ENCODE assay signal across 12 cellular contexts in genomic region chr15:68298336-68298735, GRCh38. TPM values are rescaled to one million over a fixed set of nuclear protein-coding genes. Genes with fewer than 3 reads are reported as not detected.
DNase-seq lines count a peak whose midpoint lies in the region; ATAC-seq, FAIRE-seq and TF ChIP-seq lines count a peak whose summit lies in the region.
"Had no signal": no experiment of that assay in that cellular context is flagged by ENCODE, and none has a peak within 500 bp of the region (broad histone marks: within the 10 kb centered on the region; RNA-seq: fewer than 3 reads in every experiment).

No MANE protein-coding gene starts in this region.

- no TSS peak for BruUV-seq in HepG2 (replicated peaks; lab: Mats Ljungman, UMichigan)

- H3K4me2 ChIP-seq in HepG2 (ENCODE audit: low read depth, low read length) = peak overlapping the region; percentile 76

- no peak for TF ChIP-seq CTCF in activated B cell treated with CpG ODN at 0.5 μM for 24 hours (IDR thresholded peaks at IDR 0.05)
- no peak for TF ChIP-seq CTCF in HepG2 (CRISPR knock-in tag; IDR thresholded peaks at IDR 0.05)
- no peak for TF ChIP-seq CTCF in thoracic aorta (IDR thresholded peaks at IDR 0.05)

- H2AFZ ChIP-seq in HepG2 (ENCODE audit: low read length) = no peak overlapping the region

- CTCF ChIA-PET in activated B cell treated with CpG ODN at 0.5 μM for 24 hours (lab: Charles Lee) = interaction anchor here (2.3 kb wide), 1 partner anchor 8 kb away, joined by 6 read pairs; no protein-coding TSS in a partner anchor
- CTCF ChIA-PET in HepG2 (lab: Yijun Ruan, JAX; ENCODE audit: low intra/inter-chr PET ratio, low total read pairs) = no interaction called here

- peaks cover 9% of the 10 kb centered on the region for H3K36me3 Mint-ChIP-seq in activated T-cell treated with anti-CD3 and anti-CD28 coated beads, Interleukin-2, amount 50 U/mL, for 4 hours (ENCODE audit: insufficient read depth)
- H3K36me3 Mint-ChIP-seq in activated B cell treated with CpG ODN at 0.5 μM for 24 hours (ENCODE audit: low read depth) = peaks cover 15% of the 10 kb centered on the region

- H3K4me1 Mint-ChIP-seq in activated T-cell treated with anti-CD3 and anti-CD28 coated beads, Interleukin-2, amount 50 U/mL, for 4 hours (ENCODE audit: low read depth) = peaks cover 35% of the 10 kb centered on the region
- H3K4me1 Mint-ChIP-seq in activated B cell treated with CpG ODN at 0.5 μM for 24 hours = peaks cover 19% of the 10 kb centered on the region

- H3K4me1 ChIP-seq in HepG2 (ENCODE audit: insufficient read depth, low read length) (peaks cover 51% of the 10 kb centered on the region), thoracic aorta (ENCODE audit: control insufficient read depth in 1 of 2, low read depth in 2 of 2) (peaks cover 5 to 33% of the 10 kb centered on the region in 2 donors)

- POLR2A ChIA-PET in activated B cell treated with CpG ODN at 0.5 μM for 24 hours (lab: Charles Lee) = interaction anchor here (0.5 to 1.8 kb wide), 2 partner anchors 13 to 21 kb away, joined by 5 to 15 read pairs; partner anchors contain the start of gene FEM1B
- POLR2A ChIA-PET in HepG2 (lab: Yijun Ruan, JAX) = interaction anchor here (4.2 kb wide), 1 partner anchor 21 kb away, joined by 51 read pairs; the partner anchor contains the start of gene FEM1B

- no peak for TF ChIP-seq POLR2A in HepG2 (IDR thresholded peaks at IDR 0.05; ENCODE audit: insufficient read depth in 1 of 2, low read depth in 2 of 2, low read length in 2 of 2)

- in situ Hi-C loops in HepG2 (cut with HindIII; ENCODE audit: extremely low pct_ligation_motif_present, low pct_unique_long_range_greater_than_20kb) = no loop called here

- no peak for TF ChIP-seq EP300 in HepG2 (IDR thresholded peaks at IDR 0.05; ENCODE audit: low read depth in 2 of 2, low read length in 2 of 2)
- no peak for TF ChIP-seq EP300 in HepG2 (CRISPR knock-in tag; IDR thresholded peaks at IDR 0.05; ENCODE audit: borderline replicate concordance)

- FAIRE-seq in HepG2 (lab: Jason Lieb, UNC) = no peak

- H3K9me3 ChIP-seq in HepG2 (ENCODE audit: low read length) (no peaks in the 10 kb centered on the region), thoracic aorta (no peaks in the 10 kb centered on the region)

- peak overlapping the region; percentile 73 for H3K4me3 Mint-ChIP-seq in activated T-cell treated with anti-CD3 and anti-CD28 coated beads, Interleukin-2, amount 50 U/mL, for 4 hours
- H3K4me3 Mint-ChIP-seq in activated B cell treated with CpG ODN at 0.5 μM for 24 hours = peak overlapping the region; percentile 79
- H3K4me3 Mint-ChIP-seq: neural crest cell had no signal

- H3K9ac ChIP-seq in HepG2 (ENCODE audit: insufficient read depth, low read depth, low read length) = no peak overlapping the region

- peak overlapping the region; percentile 77 for H3K27ac Mint-ChIP-seq in activated B cell treated with CpG ODN at 0.5 μM for 24 hours

- no peaks in the 10 kb centered on the region for H3K27me3 Mint-ChIP-seq in activated T-cell treated with anti-CD3 and anti-CD28 coated beads, Interleukin-2, amount 50 U/mL, for 4 hours (ENCODE audit: low read depth)
- H3K27me3 Mint-ChIP-seq in activated B cell treated with CpG ODN at 0.5 μM for 24 hours = no peaks in the 10 kb centered on the region

- no peaks in the 10 kb centered on the region for H3K79me2 ChIP-seq in HepG2 (ENCODE audit: insufficient read depth, low read length)

- H3K36me3 ChIP-seq in HepG2 (replicated peaks in 1 of 2; ENCODE audit: control insufficient read depth in 1 of 2, insufficient read depth in 2 of 2, low read length in 2 of 2) (peaks cover 0 to 1% of the 10 kb centered on the region in 2 experiments; a peak in 2 of 5 replicates), thoracic aorta (peaks cover 27% of the 10 kb centered on the region)

- H3K9me3 Mint-ChIP-seq in activated T-cell treated with anti-CD3 and anti-CD28 coated beads, Interleukin-2, amount 50 U/mL, for 4 hours = no peaks in the 10 kb centered on the region
- H3K9me3 Mint-ChIP-seq in activated B cell treated with CpG ODN at 0.5 μM for 24 hours = no peaks in the 10 kb centered on the region
- H3K9me3 Mint-ChIP-seq: neural crest cell had no signal

- no peaks in the 10 kb centered on the region for H3K27me3 ChIP-seq in HepG2 (ENCODE audit: control insufficient read depth in 1 of 2, insufficient read depth in 2 of 2, low read length in 2 of 2)
- no peaks in the 10 kb centered on the region for H3K27me3 ChIP-seq in thoracic aorta (replicated peaks; ENCODE audit: insufficient read depth)

- 87% methylated on average over 3 of the region's 3 CpGs for WGBS in HepG2 (ENCODE audit: low lambda C conversion rate)

- DNase-seq in activated T-cell treated with anti-CD3 and anti-CD28 coated beads, Interleukin-2, amount 50 U/mL, for 4 hours = no peak
- no peak for DNase-seq in activated T-cell treated with anti-CD3 and anti-CD28 coated beads, Interleukin-2, amount 50 U/mL, for 1 hour
- DNase-seq in activated B cell treated with CpG ODN at 0.5 μM for 24 hours (no peak), HepG2 (ENCODE audit: low spot score) (no peak), thoracic aorta (ENCODE audit: low spot score) (no peak), HPDE6-E6E7 (ENCODE audit: extremely low spot score) (no peak), OCI-M1 (lab: John Stamatoyannopoulos, UW) (no peak)
- DNase-seq: amniotic stem cell, IMR-90, NCI-H526 had no signal

- no peak overlapping the region for H3K27ac ChIP-seq in HepG2 (ENCODE audit: extremely low read length, insufficient read depth, low read length)
- H3K27ac ChIP-seq in thoracic aorta = peak overlapping the region; percentile 21 to 46

- TF ChIP-seq RAD21 in HepG2 (CRISPR knock-in tag; IDR thresholded peaks at IDR 0.05) = no peak

- no peaks in the 10 kb centered on the region; the same call in 1 of the 2 replicates for H4K20me1 ChIP-seq in HepG2 (ENCODE audit: insufficient read depth, low read length)

- intact Hi-C loops in activated B cell treated with CpG ODN at 0.5 μM for 24 hours (cut with micrococcal nuclease) = no loop called here
- intact Hi-C loops in HepG2 (cut with micrococcal nuclease; ENCODE audit: unreplicated experiment) = no loop called here

- H3K4me3 ChIP-seq in HepG2 (replicated peaks in 1 of 3; ENCODE audit: insufficient read depth in 1 of 3, low read depth in 2 of 3, low read length in 3 of 3) = 0 out of 6 replicates have a peak overlapping the region, but pooled peaks of 1 of the 3 experiments have one; percentile 39
- no peak overlapping the region for H3K4me3 ChIP-seq in thoracic aorta

- ATAC-seq in activated T-cell treated with anti-CD3 and anti-CD28 coated beads, Interleukin-2, amount 50 U/mL, for 4 hours = no peak
- ATAC-seq in activated B cell treated with CpG ODN at 0.5 μM for 24 hours (ENCODE audit: low read depth) (no peak), HepG2 (no peak), thoracic aorta (ENCODE audit: insufficient number of reproducible peaks, low FRiP score, low read depth) (no peak), HG03045 (IDR thresholded peaks at IDR 0.05; ENCODE audit: unreplicated experiment) (no peak)

TF ChIP-seq in HepG2, 621 proteins besides CTCF, POLR2A, EP300 and RAD21:
- TF ChIP-seq IKZF1 (IDR thresholded peaks at IDR 0.05) (no peak), TARDBP (CRISPR knock-in tag; IDR thresholded peaks at IDR 0.05) (no peak), ZNF44 (CRISPR knock-in tag; IDR thresholded peaks at IDR 0.05) (no peak), AGO1 (IDR thresholded peaks at IDR 0.05; ENCODE audit: low read depth, low read length, poor library complexity, severe bottlenecking) (no peak), POLR2G (IDR thresholded peaks at IDR 0.05; ENCODE audit: low read depth, low read length) (no peak), ZNF572 (CRISPR knock-in tag; IDR thresholded peaks at IDR 0.05) (no peak), SIN3B (IDR thresholded peaks at IDR 0.05; ENCODE audit: low read length) (no peak), YEATS4 (CRISPR knock-in tag; IDR thresholded peaks at IDR 0.05; ENCODE audit: borderline replicate concordance) (0 out of 2 replicates have a peak, but pooled peaks have one; percentile 15)
TF ChIP-seq in HepG2: peak in this region for 1.

RNA-seq across cellular contexts. Expression of gene FEM1B, which starts 20.8 kb away (rescaled TPM):
- total RNA-seq in activated T-cell treated with anti-CD3 and anti-CD28 coated beads, Interleukin-2, amount 50 U/mL, for 4 hours = 10 to 100 TPM; 30.9 to 37.0 (median 31.7) TPM
- total RNA-seq in activated B cell treated with CpG ODN at 0.5 μM for 24 hours = 42.2 and 47.7 TPM in 2 replicates
- total RNA-seq in HepG2 (2016; rRNA removed; fragmentation: Illumina TruSeq; extraction: Trizol) = 38.1 and 41.2 TPM in 2 replicates
- 1.8 and 3.1 TPM in 2 replicates for total RNA-seq in HepG2 (2016; cell fraction: cytosol; rRNA removed; fragmentation: Illumina TruSeq; extraction: Trizol; ENCODE audit: low read depth)
- total RNA-seq in HepG2 (2016; cell fraction: insoluble cytoplasmic fraction; rRNA removed; fragmentation: Illumina TruSeq; extraction: Trizol) = 30.7 and 45.0 TPM in 2 replicates
- 14.6 and 17.1 TPM in 2 replicates for total RNA-seq in HepG2 (2016; cell fraction: membrane; rRNA removed; fragmentation: Illumina TruSeq; extraction: Trizol)
- 28.2 and 28.4 TPM in 2 replicates for total RNA-seq in HepG2 (2016; cell fraction: nucleus; rRNA removed; fragmentation: Illumina TruSeq; extraction: Trizol)
- polyA plus RNA-seq in HepG2 (2011; rRNA removed) = 40.0 and 40.3 TPM in 2 replicates
- 19.1 and 23.6 TPM in 2 replicates for polyA plus RNA-seq in HepG2 (2011; cell fraction: cytosol; rRNA removed)
- polyA plus RNA-seq in HepG2 (2011; cell fraction: nucleus; rRNA removed) = 21.4 and 22.7 TPM in 2 replicates
- 16.6 and 17.3 TPM in 2 replicates for polyA plus RNA-seq in HepG2 (2012)
- polyA plus RNA-seq in HepG2 (2016; cell fraction: cytosol; fragmentation: Illumina TruSeq; extraction: Trizol; ENCODE audit: low read depth) = 0.72 and 0.80 TPM in 2 replicates
- polyA plus RNA-seq in HepG2 (2016; cell fraction: insoluble cytoplasmic fraction; fragmentation: Illumina TruSeq; extraction: Trizol; ENCODE audit: low read depth) = 19.0 and 20.2 TPM in 2 replicates
- polyA plus RNA-seq in HepG2 (2016; cell fraction: membrane; fragmentation: Illumina TruSeq; extraction: Trizol; ENCODE audit: low read depth) = 4.2 and 4.6 TPM in 2 replicates
- polyA plus RNA-seq in HepG2 (2016; cell fraction: nucleus; fragmentation: Illumina TruSeq; extraction: Trizol; ENCODE audit: insufficient read depth, low read depth) = 19.1 and 25.5 TPM in 2 replicates
- polyA minus RNA-seq in HepG2 (2011; rRNA and poly(A)+ RNA removed; ENCODE audit: low replicate concordance) = 110 and 233 TPM in 2 replicates
- 70.9 and 90.9 TPM in 2 replicates for polyA minus RNA-seq in HepG2 (2011; cell fraction: cytosol; rRNA and poly(A)+ RNA removed)
- 58.1 and 77.1 TPM in 2 replicates for polyA minus RNA-seq in HepG2 (2011; cell fraction: nucleus; rRNA and poly(A)+ RNA removed)
- total RNA-seq in thoracic aorta = 10 to 100 TPM; 31.1 to 56.2 TPM
